ENCODE assay signal across 16 cellular contexts in genomic region chr20:47117789-47118188, GRCh38.
DNase-seq lines count a peak whose midpoint lies in the region; ATAC-seq and TF ChIP-seq lines count a peak whose summit lies in the region.
"Had no signal": no experiment of that assay in that cellular context is flagged by ENCODE, and none has a peak within 500 bp of the region (broad histone marks: within the 10 kb centered on the region; RNA-seq: fewer than 3 reads in every experiment).

No MANE protein-coding gene starts in this region.

- H3K9me3 ChIP-seq in AG04450 (ENCODE audit: control insufficient read depth, insufficient read depth, low read length): no peaks in the 10 kb centered on the region; the same call in 1 of the 2 replicates
- no peaks in the 10 kb centered on the region for H3K9me3 ChIP-seq in ascending aorta
- no peaks in the 10 kb centered on the region for H3K9me3 ChIP-seq in skeletal muscle satellite cell (replicated peaks; ENCODE audit: low read length)
- H3K9me3 ChIP-seq: Peyer's patch had no signal

- peaks cover 3 to 11% of the 10 kb centered on the region in 2 donors for H3K4me1 ChIP-seq in ascending aorta
- H3K4me1 ChIP-seq in skeletal muscle satellite cell (ENCODE audit: control insufficient read depth, insufficient read depth, low read length): peaks cover 30% of the 10 kb centered on the region
- H3K4me1 ChIP-seq: Peyer's patch had no signal

- intact Hi-C loops in ascending aorta (cut with DNase I): no loop called here

- H3K27ac ChIP-seq in AG04450 (ENCODE audit: low read depth, low read length) (peak overlapping the region; percentile 77), ascending aorta (peak overlapping the region; percentile 74 to 82)
- H3K27ac ChIP-seq: Peyer's patch had no signal

- H3K4me2 ChIP-seq in skeletal muscle satellite cell (ENCODE audit: low read length): peak overlapping the region; percentile 26

- no peak for ATAC-seq in HG02678 (IDR thresholded peaks at IDR 0.05; ENCODE audit: unreplicated experiment)
- ATAC-seq in GM19467 (IDR thresholded peaks at IDR 0.05; ENCODE audit: unreplicated experiment): no peak
- ATAC-seq in GM21717 (IDR thresholded peaks at IDR 0.05; ENCODE audit: unreplicated experiment): no peak
- ATAC-seq: SK-N-SH treated with all-trans-retinoic acid at 6 μM for 48 hours had no signal

- peak overlapping the region; percentile 32 for H3K9ac ChIP-seq in skeletal muscle satellite cell (ENCODE audit: low read depth, low read length)

- CTCF ChIA-PET in AG04450 (lab: Charles Lee): no interaction called here

- H3K27me3 ChIP-seq in AG04450 (ENCODE audit: control insufficient read depth, insufficient read depth, low read length) (no peaks in the 10 kb centered on the region), ascending aorta (no peaks in the 10 kb centered on the region), skeletal muscle satellite cell (ENCODE audit: control insufficient read depth, insufficient read depth, low read length) (no peaks in the 10 kb centered on the region)
- H3K27me3 ChIP-seq: Peyer's patch had no signal

- no peak for TF ChIP-seq CTCF in AG04450 (IDR thresholded peaks at IDR 0.05; ENCODE audit: low read depth, low read length)
- TF ChIP-seq CTCF in ascending aorta (IDR thresholded peaks at IDR 0.05): no peak
- TF ChIP-seq CTCF in fibroblast of the aortic adventitia (IDR thresholded peaks at IDR 0.05; ENCODE audit: insufficient read depth, low read length): no peak

- POLR2A ChIA-PET in AG04450 (lab: Yijun Ruan, JAX): interaction anchor here (0.7 to 1.1 kb wide), 2 partner anchors 99 to 164 kb away, joined by 3 read pairs; no protein-coding TSS in a partner anchor

- H3K36me3 ChIP-seq in ascending aorta (no peaks in the 10 kb centered on the region), skeletal muscle satellite cell (ENCODE audit: insufficient read depth, low read length) (no peaks in the 10 kb centered on the region)
- H3K36me3 ChIP-seq: Peyer's patch had no signal

- H3K4me3 ChIP-seq in AG04450 (ENCODE audit: low read depth, low read length): no peak overlapping the region
- peak overlapping the region in 1 of 2 donors; percentile 2 for H3K4me3 ChIP-seq in ascending aorta
- H3K4me3 ChIP-seq in fibroblast of the aortic adventitia (ENCODE audit: low read depth, low read length): no peak overlapping the region
- no peak overlapping the region for H3K4me3 ChIP-seq in skeletal muscle satellite cell (ENCODE audit: low read length)
- H3K4me3 ChIP-seq: Peyer's patch had no signal

- DNase-seq in AG04450 (ENCODE audit: low read depth, low spot score): peak; percentile 46
- no peak for DNase-seq in ascending aorta (ENCODE audit: low spot score in 2 of 2)
- DNase-seq in fibroblast of the aortic adventitia (ENCODE audit: low read depth): peak; percentile 34
- no peak for DNase-seq in NCI-H748 (lab: John Stamatoyannopoulos, UW; ENCODE audit: unreplicated experiment)
- DNase-seq: activated T-cell treated with anti-CD3 and anti-CD28 coated beads for 4 hours; CD8-positive, alpha-beta memory T cell; DND-41; foreskin melanocyte; MV-4-11; Peyer's patch; stimulated activated CD4-positive, alpha-beta T cell treated with anti-CD3 and anti-CD28 coated beads, Interleukin-4, amount 100 ng/mL, for 4 hours had no signal

Comparison
In these comparisons a context has a peak if more than half of its experiments do, and no peak if none do; other contexts are left out.
1. DNase-seq: peak in AG04450 (single experiment) and fibroblast of the aortic adventitia (single experiment); none in ascending aorta (0 of 2) and NCI-H748 (single experiment).